23 cellular contexts compared by ENCODE assay signal in genomic region chr16:2707368-2708289, GRCh38.
"Had no signal": no experiment of that assay in that cellular context is flagged by ENCODE, and none has a peak within 500 bp of the region (broad histone marks: within the 10 kb centered on the region; RNA-seq: fewer than 3 reads in every experiment).

No MANE protein-coding gene starts in this region.

- H3K27ac ChIP-seq: colonic mucosa, epithelial cell of prostate, esophagus squamous epithelium, right atrium auricular region, thyroid gland, upper lobe of left lung, vagina, VCaP had no signal

- DNase-seq: activated CD4-positive, alpha-beta T cell treated with anti-CD3 and anti-CD28 coated beads for 4 hours; activated CD4-positive, alpha-beta T cell treated with anti-CD3 and anti-CD28 coated beads, Interleukin-2, amount 50 U/mL, for 4 hours; activated effector memory CD4-positive, alpha-beta T cell treated with Interleukin-2 at 50 U/mL for 16 hours; activated naive CD4-positive, alpha-beta T cell treated with Interleukin-2 at 50 U/mL for 16 hours; colonic mucosa; effector CD8-positive, alpha-beta T cell; esophagus squamous epithelium; foreskin melanocyte; mammary epithelial cell; naive B cell; occipital lobe; stimulated activated CD4-positive, alpha-beta T cell treated with anti-CD3 and anti-CD28 coated beads, Interleukin-2, amount 100 ng/mL, for 48 hours; T-helper 9 cell; thyroid gland had no signal

- H3K27me3 ChIP-seq: colonic mucosa, esophagus squamous epithelium, right atrium auricular region, thyroid gland, upper lobe of left lung, vagina had no signal

- FAIRE-seq: bronchial epithelial cell, endometrium, islet of Langerhans, TTC549 had no signal

- H3K9me3 ChIP-seq: colonic mucosa, esophagus squamous epithelium, right atrium auricular region, thyroid gland, upper lobe of left lung, vagina had no signal

- H3K4me1 ChIP-seq: colonic mucosa, upper lobe of left lung, vagina had no signal

- H3K4me3 ChIP-seq: colonic mucosa, esophagus squamous epithelium, right atrium auricular region, thyroid gland, upper lobe of left lung, vagina had no signal
